In genomic region chr5:31531543-31531887, GRCh38 we compare ENCODE assay signal across 8 cellular contexts. TPM values are rescaled to one million over a fixed set of nuclear protein-coding genes. Genes with fewer than 3 reads are reported as not detected.
DNase-seq lines count a peak whose midpoint lies in the region; ATAC-seq and TF ChIP-seq lines count a peak whose summit lies in the region.

No MANE protein-coding gene starts in this region.

- H3K27ac ChIP-seq in HCT116 (ENCODE audit: low read depth, low read length), result peak overlapping the region; percentile 78
- H3K27ac ChIP-seq in osteoblast (ENCODE audit: low read depth, low read length), result peak overlapping the region; percentile 60

- H3K79me2 ChIP-seq in HCT116 (ENCODE audit: insufficient read depth, low read length) (peaks cover 63% of the 10 kb centered on the region), Loucy (ENCODE audit: insufficient read depth, low read length) (peaks cover 62% of the 10 kb centered on the region), osteoblast (ENCODE audit: insufficient read depth, low read length) (peaks cover 63% of the 10 kb centered on the region)

- H3K9me2 ChIP-seq in HCT116 (ENCODE audit: insufficient read depth) (no peaks in the 10 kb centered on the region), Loucy (replicated peaks; ENCODE audit: low read depth, low read length) (no peaks in the 10 kb centered on the region)

- TF ChIP-seq CTCF in HCT116 (IDR thresholded peaks at IDR 0.05 in 2 of 3, conservative IDR thresholded peaks at IDR 0.05 in 1 of 3; ENCODE audit: borderline replicate concordance in 1 of 3, insufficient read depth in 1 of 3, low read depth in 2 of 3, low read length in 2 of 3) (no peak), Loucy (conservative IDR thresholded peaks at IDR 0.05; ENCODE audit: low read length) (no peak), fibroblast of villous mesenchyme (IDR thresholded peaks at IDR 0.05; ENCODE audit: insufficient read depth, low read depth, low read length) (no peak), osteoblast (IDR thresholded peaks at IDR 0.05; ENCODE audit: extremely low read depth, low read depth, low read length) (no peak)

- H3K36me3 ChIP-seq in HCT116 (ENCODE audit: control insufficient read depth in 1 of 2, insufficient read depth in 2 of 2, low read length in 2 of 2) (peaks cover 29 to 40% of the 10 kb centered on the region in 2 experiments), Loucy (ENCODE audit: insufficient read depth, low read length) (peaks cover 26% of the 10 kb centered on the region; the same call in 1 of the 2 replicates), osteoblast (ENCODE audit: insufficient read depth, low read length) (peaks cover 52% of the 10 kb centered on the region)

- in situ Hi-C loops in KBM-7 (cut with MboI; ENCODE audit: low pct_unique_long_range_greater_than_20kb, low sequenced_read_pairs), result no loop called here

- H3K9ac ChIP-seq in HCT116 (ENCODE audit: low read length) (peak overlapping the region; percentile 84), Loucy (ENCODE audit: low read depth, low read length, poor library complexity, severe bottlenecking) (peak overlapping the region; percentile 81)

- CTCF ChIA-PET in HCT116 (lab: Charles Lee), result interaction anchor here (1.6 kb wide), 1 partner anchor 277 kb away, joined by 6 read pairs; no protein-coding TSS in a partner anchor

- peak; percentile 26 for DNase-seq in NCI-H82 (lab: John Stamatoyannopoulos, UW)
- DNase-seq in NCI-H82 treated with DMSO at 0.1 percent for 48 hours (lab: John Stamatoyannopoulos, UW; ENCODE audit: unreplicated experiment), result no peak
- DNase-seq in HCT116 (ENCODE audit: low read depth, low spot score), result no peak
- peak; percentile 9 for DNase-seq in activated T-cell treated with anti-CD3 and anti-CD28 coated beads for 48 hours (ENCODE audit: low read depth)
- DNase-seq in fibroblast of villous mesenchyme (ENCODE audit: low read depth), result peak; percentile 7
- no peak for DNase-seq in osteoblast (ENCODE audit: insufficient read length, low spot score, missing footprints)
- no peak for DNase-seq in KBM-7

- BruUV-seq in HCT116 (replicated peaks; lab: Mats Ljungman, UMichigan), result no TSS peak

- H2AFZ ChIP-seq in HCT116 (ENCODE audit: low read depth, low read length, poor library complexity, severe bottlenecking) (peak overlapping the region; percentile 52), Loucy (ENCODE audit: low read length) (peak overlapping the region; percentile 92), osteoblast (ENCODE audit: low read length) (peak overlapping the region; percentile 96)

- H3K4me1 ChIP-seq in HCT116 (ENCODE audit: control insufficient read depth in 1 of 2, insufficient read depth in 2 of 2, low read length in 2 of 2) (peaks cover 11 to 17% of the 10 kb centered on the region in 2 experiments), Loucy (ENCODE audit: insufficient read depth, low read length, poor library complexity, severe bottlenecking) (peaks cover 35% of the 10 kb centered on the region), osteoblast (ENCODE audit: insufficient read depth, low read length) (peaks cover 16% of the 10 kb centered on the region)

- H3K4me2 ChIP-seq in HCT116 (ENCODE audit: low read length) (peak overlapping the region; percentile 76), Loucy (ENCODE audit: low read depth, low read length, poor library complexity, severe bottlenecking) (peak overlapping the region; percentile 82), osteoblast (ENCODE audit: insufficient read depth, low read length) (peak overlapping the region; percentile 80)

- RAD21 ChIA-PET in HCT116 (lab: Charles Lee; ENCODE audit: low non-redundant PET in 1 of 2, low total read pairs in 2 of 2, uncharacterized antibody in 2 of 2, unreplicated experiment in 2 of 2), result interaction anchor here in 1 of 2 experiments (0.7 kb wide), 1 partner anchor 32 kb away, joined by 3 read pairs; no protein-coding TSS in a partner anchor

- H4K20me1 ChIP-seq in HCT116 (ENCODE audit: insufficient read depth) (no peaks in the 10 kb centered on the region), Loucy (ENCODE audit: insufficient read depth, low read length, poor library complexity, severe bottlenecking) (peaks cover 18% of the 10 kb centered on the region), osteoblast (ENCODE audit: insufficient read depth, low read length) (peaks cover 9% of the 10 kb centered on the region)

- POLR2A ChIA-PET in HCT116 (lab: Charles Lee), result interaction anchor here (1.0 to 1.5 kb wide), 2 partner anchors 12 to 13 kb away, joined by 3 read pairs; no protein-coding TSS in a partner anchor

- no peaks in the 10 kb centered on the region for H3F3A ChIP-seq in Loucy (ENCODE audit: low read depth)

- H3K4me3 ChIP-seq in HCT116 (replicated peaks in 1 of 2; ENCODE audit: low read depth in 1 of 2, low read length in 2 of 2), result peak overlapping the region; percentile 67 to 98
- peak overlapping the region; percentile 99 for H3K4me3 ChIP-seq in Loucy (ENCODE audit: low read length, poor library complexity, severe bottlenecking)
- peak overlapping the region; percentile 89 for H3K4me3 ChIP-seq in fibroblast of villous mesenchyme (ENCODE audit: low read depth, low read length)
- H3K4me3 ChIP-seq in osteoblast (ENCODE audit: insufficient read depth, low read length), result peak overlapping the region; percentile 97

- H3K9me3 ChIP-seq in HCT116 (ENCODE audit: control insufficient read depth in 1 of 2, insufficient read depth in 1 of 2, low read depth in 1 of 2, low read length in 2 of 2), result no peaks in the 10 kb centered on the region
- H3K9me3 ChIP-seq in Loucy (ENCODE audit: insufficient read depth, low read depth, low read length), result no peaks in the 10 kb centered on the region
- no peaks in the 10 kb centered on the region for H3K9me3 ChIP-seq in osteoblast (ENCODE audit: low read depth, low read length)

- intact Hi-C loops in HCT116 (cut with micrococcal nuclease), result no loop called here

- ATAC-seq in HCT116, result peak; percentile 21

- no peak for TF ChIP-seq POLR2A in HCT116 (IDR thresholded peaks at IDR 0.05; ENCODE audit: borderline replicate concordance, extremely low read depth, insufficient read depth, insufficient read length)

- H3K27me3 ChIP-seq in HCT116 (ENCODE audit: insufficient read depth, low read length) (no peaks in the 10 kb centered on the region), Loucy (ENCODE audit: insufficient read depth, low read length, poor library complexity, severe bottlenecking) (peaks cover 3% of the 10 kb centered on the region), osteoblast (ENCODE audit: insufficient read depth, low read length) (no peaks in the 10 kb centered on the region)

- TF ChIP-seq RAD21 in HCT116 (IDR thresholded peaks at IDR 0.05; ENCODE audit: low read depth), result no peak

TF ChIP-seq in HCT116, 20 proteins besides CTCF, POLR2A, EP300 and RAD21:
- TF ChIP-seq MAX (IDR thresholded peaks at IDR 0.05) (peak; percentile 10; the same call in 1 of the 2 replicates), ELF1 (IDR thresholded peaks at IDR 0.05; ENCODE audit: borderline replicate concordance, low read depth) (no peak)

RNA-seq across cellular contexts. Expression of gene DROSHA, which starts 0.4 kb away (rescaled TPM):
- total RNA-seq in HCT116 (2021; ENCODE audit: unreplicated experiment) (73.5 TPM), fibroblast of villous mesenchyme (37.0 and 54.8 TPM in 2 replicates), osteoblast (32.9 and 35.7 TPM in 2 replicates)
- polyA plus RNA-seq in HCT116 (2012), result 33.6 and 37.5 TPM in 2 replicates

RNA-seq across cellular contexts. Expression of gene C5orf22, which starts 0.6 kb away (rescaled TPM):
- 22.9 TPM for total RNA-seq in HCT116 (2021; ENCODE audit: unreplicated experiment)
- polyA plus RNA-seq in HCT116 (2012), result 7.4 and 9.3 TPM in 2 replicates
- total RNA-seq in fibroblast of villous mesenchyme, result 22.2 and 42.3 TPM in 2 replicates
- 21.4 and 21.8 TPM in 2 replicates for total RNA-seq in osteoblast

Comparison
In these comparisons a context has a peak if more than half of its experiments do, and no peak if none do; other contexts are left out.
1. DNase-seq: peak in NCI-H82 (single experiment), activated T-cell treated with anti-CD3 and anti-CD28 coated beads for 48 hours (single experiment) and fibroblast of villous mesenchyme (single experiment); none in NCI-H82 treated with DMSO at 0.1 percent for 48 hours (single experiment), HCT116 (single experiment), osteoblast (single experiment) and KBM-7 (single experiment).
2. Peak in every context shown above with its lines, with median percentiles within 50 percentile points of each other: H2AFZ ChIP-seq, H3K4me2 ChIP-seq and H3K4me3 ChIP-seq.